ENCODE assay signal across 9 cellular contexts in the genomic region with DNA sequence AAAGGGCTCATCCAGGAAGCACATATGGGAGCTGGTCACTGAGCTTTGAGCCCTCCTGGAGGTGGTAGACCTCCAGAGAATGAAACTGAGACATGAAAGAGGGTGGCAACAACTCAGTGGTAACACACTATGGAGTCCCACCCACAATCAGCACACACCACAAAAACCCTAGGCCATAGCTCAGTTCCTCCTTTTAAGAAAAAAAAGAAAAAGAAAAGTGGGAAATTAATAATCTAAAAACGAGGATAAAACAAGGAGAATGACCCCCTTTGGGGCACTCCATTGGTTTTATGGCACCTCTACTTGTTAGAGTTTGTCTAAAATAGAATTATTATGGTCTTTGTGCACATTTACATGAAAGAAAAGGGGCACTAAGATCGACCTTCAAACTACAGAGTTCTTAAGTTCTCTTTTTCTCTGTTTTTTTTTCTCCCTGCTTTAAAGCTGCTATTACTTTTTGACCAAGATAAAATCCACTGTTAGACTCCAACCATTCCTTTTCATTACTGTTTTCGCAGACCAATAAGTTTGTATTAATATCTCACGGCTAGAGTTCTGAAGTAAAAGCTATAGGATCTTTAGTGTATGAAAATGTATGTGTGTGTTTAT.
DNase-seq lines count a peak whose midpoint lies in the region; ATAC-seq lines count a peak whose summit lies in the region.
"Had no signal": no experiment of that assay in that cellular context is flagged by ENCODE, and none has a peak within 500 bp of the region (broad histone marks: within the 10 kb centered on the region; RNA-seq: fewer than 3 reads in every experiment).

No MANE protein-coding gene starts in this region.

- peaks cover 5% of the 10 kb centered on the region for H3K36me3 Mint-ChIP-seq in memory B cell

- H3K27ac Mint-ChIP-seq in memory B cell: peak overlapping the region; percentile 86

- H3K27me3 Mint-ChIP-seq in memory B cell: no peaks in the 10 kb centered on the region

- peak; percentile 100 for ATAC-seq in GM18907 (IDR thresholded peaks at IDR 0.05; ENCODE audit: unreplicated experiment)
- ATAC-seq in GM21619 (IDR thresholded peaks at IDR 0.05; ENCODE audit: unreplicated experiment): peak; percentile 99
- peak; percentile 100 for ATAC-seq in HG03342 (IDR thresholded peaks at IDR 0.05; ENCODE audit: unreplicated experiment)
- ATAC-seq in memory B cell (ENCODE audit: low read depth): peak; percentile 99

- DNase-seq in memory B cell (ENCODE audit: low spot score in 2 of 2) (peak in 1 of 2 donors; percentile 35), NCI-H146 (lab: John Stamatoyannopoulos, UW) (no peak), NCI-H1105 treated with DMSO at 0.1 percent for 48 hours (lab: John Stamatoyannopoulos, UW) (no peak)
- no peak for DNase-seq in stimulated activated CD4-positive, alpha-beta T cell treated with anti-CD3 and anti-CD28 coated beads, Interleukin-2, amount 100 ng/mL, for 48 hours
- DNase-seq: stimulated activated naive CD4-positive, alpha-beta T cell treated with Interleukin-2 at 50 U/mL for 16 hours had no signal

- peak overlapping the region; percentile 84 for H3K4me3 Mint-ChIP-seq in memory B cell
- H3K4me3 Mint-ChIP-seq: WTC11 had no signal

- H3K4me1 Mint-ChIP-seq in memory B cell: peaks cover 18% of the 10 kb centered on the region

- peaks cover 11% of the 10 kb centered on the region for H3K9me3 Mint-ChIP-seq in memory B cell
